Comparison of ENCODE assay signal across 11 cellular contexts in genomic region chr10:132563485-132564248, GRCh38. TPM values are rescaled to one million over a fixed set of nuclear protein-coding genes. Genes with fewer than 3 reads are reported as not detected.
A peak's percentile ranks its signal among the peaks of the same experiment; 100 is the strongest.
DNase-seq lines count a peak whose midpoint lies in the region; ATAC-seq and TF ChIP-seq lines count a peak whose summit lies in the region.
"Had no signal": no experiment of that assay in that cellular context is flagged by ENCODE, and none has a peak within 500 bp of the region (broad histone marks: within the 10 kb centered on the region; RNA-seq: fewer than 3 reads in every experiment).

No MANE protein-coding gene starts in this region.

- peaks cover 10% of the 10 kb centered on the region for H3K9me3 Mint-ChIP-seq in glutamatergic neuron (ENCODE audit: unreplicated experiment)
- H3K9me3 Mint-ChIP-seq: naive thymus-derived CD4-positive, alpha-beta T cell had no signal

- no peaks in the 10 kb centered on the region for H3K4me1 ChIP-seq in mammary epithelial cell (ENCODE audit: insufficient read depth, low read length)

- DNase-seq in GM12864 (ENCODE audit: low read depth) = peak; percentile 47
- DNase-seq in glutamatergic neuron = peak; percentile 21
- no peak for DNase-seq in midbrain (lab: John Stamatoyannopoulos, UW)
- no peak for DNase-seq in NCI-H82 (lab: John Stamatoyannopoulos, UW)
- DNase-seq in HT-29 (ENCODE audit: low spot score) = no peak
- DNase-seq in mammary epithelial cell = no peak
- DNase-seq: CD4-positive, CD25-positive, alpha-beta regulatory T cell; naive thymus-derived CD4-positive, alpha-beta T cell had no signal

- CTCF ChIA-PET in mammary epithelial cell (lab: Charles Lee; ENCODE audit: low non-redundant PET) = no interaction called here

- intact Hi-C loops in mammary epithelial cell (cut with micrococcal nuclease) = no loop called here

- in situ Hi-C loops in mammary epithelial cell (cut with MboI; ENCODE audit: low sequenced_read_pairs in 2 of 2) = no loop called here

- TF ChIP-seq CTCF in GM12864 (IDR thresholded peaks at IDR 0.05; ENCODE audit: low read depth, low read length, missing control alignments) = no peak
- no peak for TF ChIP-seq CTCF in glutamatergic neuron (IDR thresholded peaks at IDR 0.05; ENCODE audit: partially characterized antibody, unreplicated experiment)
- no peak for TF ChIP-seq CTCF in mammary epithelial cell (conservative IDR thresholded peaks at IDR 0.05 in 1 of 2, IDR thresholded peaks at IDR 0.05 in 1 of 2; ENCODE audit: extremely low read depth in 1 of 2, insufficient read depth in 1 of 2, low read depth in 1 of 2, low read length in 2 of 2)

- H3K9ac ChIP-seq in mammary epithelial cell (ENCODE audit: insufficient read depth, low read length) = no peak overlapping the region

- H3K36me3 Mint-ChIP-seq in glutamatergic neuron (ENCODE audit: unreplicated experiment) = peaks cover 21% of the 10 kb centered on the region
- H3K36me3 Mint-ChIP-seq: CD4-positive, CD25-positive, alpha-beta regulatory T cell had no signal

- peaks cover 47% of the 10 kb centered on the region for H3K79me2 ChIP-seq in mammary epithelial cell (ENCODE audit: insufficient read depth, low read length)

- H3K9me3 ChIP-seq in mammary epithelial cell (replicated peaks; ENCODE audit: insufficient read depth, low read length) = no peaks in the 10 kb centered on the region

- peak overlapping the region; percentile 19 for H3K27ac Mint-ChIP-seq in glutamatergic neuron (ENCODE audit: unreplicated experiment)

- H3K27ac ChIP-seq in mammary epithelial cell (ENCODE audit: insufficient read depth, low read depth, low read length) = no peak overlapping the region
- H3K27ac ChIP-seq: SK-N-MC had no signal

- peaks cover 3% of the 10 kb centered on the region for H3K27me3 Mint-ChIP-seq in glutamatergic neuron (ENCODE audit: unreplicated experiment)
- H3K27me3 Mint-ChIP-seq: CD4-positive, CD25-positive, alpha-beta regulatory T cell; naive thymus-derived CD4-positive, alpha-beta T cell had no signal

- WGBS in mammary epithelial cell (ENCODE audit: low coverage, missing lambda C conversion rate) = 92% methylated on average over 20 of the region's 24 CpGs

- no peak overlapping the region for H3K4me2 ChIP-seq in mammary epithelial cell (ENCODE audit: insufficient read depth, low read depth, low read length)

- H3K4me1 Mint-ChIP-seq in glutamatergic neuron (ENCODE audit: low read depth, unreplicated experiment) = peaks cover 18% of the 10 kb centered on the region

- no TSS peak for BruUV-seq in mammary epithelial cell (replicated peaks; lab: Mats Ljungman, UMichigan)

- no peak overlapping the region for H2AFZ ChIP-seq in mammary epithelial cell (ENCODE audit: low read depth, low read length)

- H3K27me3 ChIP-seq in mammary epithelial cell (ENCODE audit: insufficient read depth, low read length) = no peaks in the 10 kb centered on the region

- H3K4me3 ChIP-seq in GM12864 (ENCODE audit: low read depth, low read length) = no peak overlapping the region
- no peak overlapping the region for H3K4me3 ChIP-seq in mammary epithelial cell (replicated peaks in 1 of 3; ENCODE audit: insufficient read depth in 1 of 3, low read depth in 2 of 3, low read length in 3 of 3)
- H3K4me3 ChIP-seq: SK-N-MC had no signal

- ATAC-seq in GM21360 (IDR thresholded peaks at IDR 0.05; ENCODE audit: unreplicated experiment) = peak; percentile 66
- ATAC-seq in HG03103 (IDR thresholded peaks at IDR 0.05; ENCODE audit: low read depth, unreplicated experiment) = peak; percentile 78
- ATAC-seq: naive thymus-derived CD4-positive, alpha-beta T cell had no signal

- peak overlapping the region; percentile 43 for H3K4me3 Mint-ChIP-seq in glutamatergic neuron (ENCODE audit: unreplicated experiment)
- H3K4me3 Mint-ChIP-seq: CD4-positive, CD25-positive, alpha-beta regulatory T cell had no signal

- no peaks in the 10 kb centered on the region for H3K36me3 ChIP-seq in mammary epithelial cell (ENCODE audit: insufficient read depth, low read length)

- H4K20me1 ChIP-seq in mammary epithelial cell (ENCODE audit: insufficient read depth, low read length) = no peaks in the 10 kb centered on the region

- dilution Hi-C loops in mammary epithelial cell (cut with HindIII; ENCODE audit: low sequenced_read_pairs) = no loop called here

RNA-seq across cellular contexts. Expression of gene INPP5A, which starts 26.1 kb away (rescaled TPM):
- total RNA-seq in glutamatergic neuron (ENCODE audit: unreplicated experiment) (36.3 TPM), mammary epithelial cell (10 to 100 TPM; 18.0 to 18.7 TPM)
- total RNA-seq in HT-29 (2014; rRNA removed; shearing (Covaris generic)) = 18.0 and 22.7 TPM in 2 replicates
- polyA plus RNA-seq in mammary epithelial cell = 17.3 TPM
- polyA minus RNA-seq in mammary epithelial cell = 18.8 TPM

Comparison
In these comparisons a context has a peak if more than half of its experiments do, and no peak if none do; other contexts are left out.
1. DNase-seq: peak in GM12864 (single experiment) and glutamatergic neuron (single experiment); none in midbrain (single experiment), NCI-H82 (single experiment), HT-29 (single experiment) and mammary epithelial cell (single experiment).